ENCODE assay signal across 8 cellular contexts in the genomic region with DNA sequence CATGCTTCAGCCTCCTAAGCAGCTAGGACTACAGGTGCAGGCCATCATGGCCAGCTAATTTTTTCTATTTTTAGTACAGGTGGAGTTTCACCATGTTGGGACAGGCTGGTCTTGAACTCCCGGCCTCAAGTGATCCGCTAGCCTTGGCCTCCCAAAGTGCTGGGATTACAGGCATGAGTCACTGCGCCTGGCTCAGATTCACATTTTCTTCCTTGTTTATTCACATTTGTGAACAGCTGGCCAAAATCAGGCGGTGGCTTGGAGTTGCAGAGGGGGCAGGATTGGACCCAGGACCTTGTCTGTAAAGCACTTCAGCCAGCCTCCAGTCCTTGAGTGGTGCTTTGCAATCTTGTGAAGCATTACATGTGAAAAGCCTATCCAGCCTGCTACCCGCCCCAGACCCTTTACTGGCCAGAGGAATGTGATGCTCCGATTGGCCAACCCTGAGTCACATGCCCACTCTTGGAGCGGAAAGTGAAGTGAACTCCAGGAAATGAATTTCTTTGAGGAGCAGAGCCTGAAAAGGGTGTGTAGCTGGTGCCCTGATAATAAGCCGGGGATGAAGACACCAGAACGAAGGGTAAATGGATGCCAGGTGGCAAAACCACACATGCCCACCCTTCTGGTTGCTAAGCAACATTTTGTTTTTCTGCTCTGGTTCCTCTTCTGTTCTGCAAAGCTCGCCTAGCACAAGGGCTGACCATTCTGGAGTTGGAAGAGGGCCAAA.
DNase-seq lines count a peak whose midpoint lies in the region; ATAC-seq, FAIRE-seq and TF ChIP-seq lines count a peak whose summit lies in the region.

No MANE protein-coding gene starts in this region.

- H3K9me3 ChIP-seq in AG04450 (ENCODE audit: control insufficient read depth, insufficient read depth, low read length) (no peaks in the 10 kb centered on the region), small intestine (ENCODE audit: control insufficient read depth, low read depth) (no peaks in the 10 kb centered on the region)

- H3K4me1 ChIP-seq in small intestine (ENCODE audit: control insufficient read depth in 2 of 2, insufficient read depth in 1 of 2, low read depth in 1 of 2, low read length in 1 of 2), result peaks cover 2 to 4% of the 10 kb centered on the region in 2 donors

- no peak for FAIRE-seq in small intestine (lab: Jason Lieb, UNC)

- TF ChIP-seq CTCF in AG04450 (IDR thresholded peaks at IDR 0.05; ENCODE audit: low read depth, low read length), result no peak

- 43 to 61% (median 57%) methylated on average over 10 of the region's 10 CpGs for WGBS in small intestine, 3 donors

- ATAC-seq in HG02970 (IDR thresholded peaks at IDR 0.05; ENCODE audit: low FRiP score, unreplicated experiment) (no peak), GM18861 (IDR thresholded peaks at IDR 0.05; ENCODE audit: unreplicated experiment) (no peak)

- H3K27ac ChIP-seq in AG04450 (ENCODE audit: low read depth, low read length), result peak overlapping the region; percentile 92
- H3K27ac ChIP-seq in small intestine (ENCODE audit: low read depth in 1 of 2, low read length in 1 of 2), result peak overlapping the region in 1 of 2 donors; percentile 86

- H3K4me3 ChIP-seq in AG04450 (ENCODE audit: low read depth, low read length), result peak overlapping the region; percentile 50
- H3K4me3 ChIP-seq in small intestine (ENCODE audit: low read depth in 1 of 2, low read length in 2 of 2), result no peak overlapping the region

- POLR2A ChIA-PET in AG04450 (lab: Yijun Ruan, JAX), result interaction anchor here (0.7 to 1.2 kb wide), 2 partner anchors 10 to 13 kb away, joined by 4 to 5 read pairs; no protein-coding TSS in a partner anchor

- no peaks in the 10 kb centered on the region for H3K27me3 ChIP-seq in AG04450 (ENCODE audit: control insufficient read depth, insufficient read depth, low read length)
- no peaks in the 10 kb centered on the region for H3K27me3 ChIP-seq in small intestine (ENCODE audit: control insufficient read depth in 2 of 2, insufficient read depth in 2 of 2, low read length in 2 of 2)

- H3K36me3 ChIP-seq in small intestine (ENCODE audit: control insufficient read depth in 2 of 2, insufficient read depth in 2 of 2, low read length in 2 of 2), result no peaks in the 10 kb centered on the region

- CTCF ChIA-PET in AG04450 (lab: Charles Lee), result interaction anchor here (1.1 to 1.2 kb wide), 2 partner anchors 16 to 191 kb away, joined by 3 to 4 read pairs; no protein-coding TSS in a partner anchor

- DNase-seq in AG04450 (ENCODE audit: low read depth, low spot score) (peak; percentile 98), H4 (ENCODE audit: low spot score) (peak; percentile 99), NCI-H2171 treated with DMSO at 0.1 percent for 48 hours (lab: John Stamatoyannopoulos, UW) (peak; percentile 97), amniotic stem cell (lab: John Stamatoyannopoulos, UW) (peak; percentile 17), iPS-NIHi7 (ENCODE audit: extremely low spot score) (peak; percentile 74), small intestine (peak; percentile 35)

Comparison
In these comparisons a context has a peak if more than half of its experiments do, and no peak if none do; other contexts are left out.
1. DNase-seq: peak in every context shown above with its lines; median percentile 99 in H4; 98 in AG04450; 97 in NCI-H2171 treated with DMSO at 0.1 percent for 48 hours; 74 in iPS-NIHi7; 35 in small intestine; 17 in amniotic stem cell.